1 cellular context compared by ENCODE assay signal in the genomic region with DNA sequence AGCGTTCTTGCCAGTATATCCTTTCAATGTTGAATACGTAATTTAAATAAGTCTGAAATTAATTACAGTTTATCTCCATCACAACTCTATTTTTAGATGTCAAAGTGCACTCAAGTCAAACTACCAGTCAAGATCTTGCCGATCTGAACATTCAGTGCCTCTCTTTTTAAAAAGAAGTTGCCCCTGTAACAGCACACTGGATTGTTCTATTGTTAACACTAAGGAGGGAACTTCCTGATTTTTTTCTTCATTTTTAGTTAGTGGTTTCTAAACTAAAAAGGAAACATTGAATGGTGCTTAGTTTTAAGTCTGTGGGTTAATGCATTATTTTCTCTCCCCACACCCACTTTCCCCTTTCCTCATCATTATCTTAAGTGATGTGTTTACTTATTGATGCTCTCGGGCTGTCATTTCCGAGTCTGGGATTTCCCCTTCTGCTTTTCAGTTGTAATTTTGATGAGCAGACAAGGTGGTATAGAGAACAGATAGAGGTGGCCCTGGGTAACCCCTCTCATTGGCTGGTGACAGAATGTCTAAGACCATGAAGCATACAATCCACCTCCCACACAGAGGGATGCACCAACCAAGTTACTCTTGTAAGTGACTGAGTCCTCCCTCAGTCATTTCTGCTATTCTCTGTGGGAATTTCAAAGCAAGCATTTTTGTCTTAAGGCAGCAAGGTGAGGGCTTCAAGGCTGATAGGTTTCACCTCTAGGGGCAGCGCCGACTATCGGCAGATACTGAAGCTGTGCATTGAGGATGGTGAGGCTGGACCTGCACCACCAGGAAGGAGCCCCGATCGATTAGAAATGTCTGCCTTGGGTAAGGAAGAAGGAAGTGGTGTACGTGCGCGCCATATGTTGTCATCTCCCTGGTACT.
A peak's percentile ranks its signal among the peaks of the same experiment; 100 is the strongest.
TF ChIP-seq lines count a peak whose summit lies in the region.

No MANE protein-coding gene starts in this region.

TF ChIP-seq in K562, 482 proteins besides CTCF, POLR2A, EP300 and RAD21 (continued from another document):
- TF ChIP-seq, protein P1, sequence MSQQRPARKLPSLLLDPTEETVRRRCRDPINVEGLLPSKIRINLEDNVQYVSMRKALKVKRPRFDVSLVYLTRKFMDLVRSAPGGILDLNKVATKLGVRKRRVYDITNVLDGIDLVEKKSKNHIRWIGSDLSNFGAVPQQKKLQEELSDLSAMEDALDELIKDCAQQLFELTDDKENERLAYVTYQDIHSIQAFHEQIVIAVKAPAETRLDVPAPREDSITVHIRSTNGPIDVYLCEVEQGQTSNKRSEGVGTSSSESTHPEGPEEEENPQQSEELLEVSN (IDR thresholded peaks at IDR 0.05; ENCODE audit: borderline replicate concordance in 1 of 2, extremely low read depth in 1 of 2, insufficient read depth in 1 of 2, insufficient read length in 1 of 2, low read depth in 1 of 2, low read length in 1 of 2, poor library complexity in 1 of 2, severe bottlenecking in 1 of 2) = no peak
- TF ChIP-seq ELF1 (tag; IDR thresholded peaks at IDR 0.05) = peak; percentile 49
- TF ChIP-seq, protein P2, sequence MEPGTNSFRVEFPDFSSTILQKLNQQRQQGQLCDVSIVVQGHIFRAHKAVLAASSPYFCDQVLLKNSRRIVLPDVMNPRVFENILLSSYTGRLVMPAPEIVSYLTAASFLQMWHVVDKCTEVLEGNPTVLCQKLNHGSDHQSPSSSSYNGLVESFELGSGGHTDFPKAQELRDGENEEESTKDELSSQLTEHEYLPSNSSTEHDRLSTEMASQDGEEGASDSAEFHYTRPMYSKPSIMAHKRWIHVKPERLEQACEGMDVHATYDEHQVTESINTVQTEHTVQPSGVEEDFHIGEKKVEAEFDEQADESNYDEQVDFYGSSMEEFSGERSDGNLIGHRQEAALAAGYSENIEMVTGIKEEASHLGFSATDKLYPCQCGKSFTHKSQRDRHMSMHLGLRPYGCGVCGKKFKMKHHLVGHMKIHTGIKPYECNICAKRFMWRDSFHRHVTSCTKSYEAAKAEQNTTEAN (CRISPR knock-in tag; IDR thresholded peaks at IDR 0.05) = no peak
TF ChIP-seq in K562: peak in this region for 3.
